Comparison of ENCODE assay signal across 20 cellular contexts in genomic region chr12:47184229-47184628, GRCh38.
DNase-seq lines count a peak whose midpoint lies in the region; ATAC-seq and TF ChIP-seq lines count a peak whose summit lies in the region.
"Had no signal": no experiment of that assay in that cellular context is flagged by ENCODE, and none has a peak within 500 bp of the region (broad histone marks: within the 10 kb centered on the region; RNA-seq: fewer than 3 reads in every experiment).

No MANE protein-coding gene starts in this region.

- intact Hi-C loops in MCF 10A (cut with micrococcal nuclease) = no loop called here
- intact Hi-C loops in mammary epithelial cell (cut with micrococcal nuclease) = loop anchor here (10.0 kb wide), 1 partner anchor 121 kb away; no protein-coding TSS in a partner anchor
- intact Hi-C loops in Right ventricle myocardium inferior (cut with DNase I) = no loop called here
- intact Hi-C loops in activated CD4-positive, alpha-beta memory T cell treated with anti-CD3 and anti-CD28 coated beads for 36 hours (cut with micrococcal nuclease) = no loop called here
- intact Hi-C loops in dorsolateral prefrontal cortex (cut with DNase I) = no loop called here

- H3K79me2 ChIP-seq in mammary epithelial cell (ENCODE audit: insufficient read depth, low read length) (no peaks in the 10 kb centered on the region), OCI-LY1 (ENCODE audit: insufficient read depth, low read length) (no peaks in the 10 kb centered on the region)

- H3K36me3 ChIP-seq in mammary epithelial cell (ENCODE audit: insufficient read depth, low read length) (no peaks in the 10 kb centered on the region), OCI-LY1 (ENCODE audit: insufficient read depth, low read length) (no peaks in the 10 kb centered on the region)
- H3K36me3 ChIP-seq: BLaER1 treated with 17β-estradiol and CSF1 and Interleukin-3, amounts not matched to agents 10 nM and 100 nM had no signal

- H3K27me3 ChIP-seq in mammary epithelial cell (ENCODE audit: insufficient read depth, low read length) (no peaks in the 10 kb centered on the region), OCI-LY1 (ENCODE audit: insufficient read depth, low read length) (no peaks in the 10 kb centered on the region), dorsolateral prefrontal cortex (no peaks in the 10 kb centered on the region)
- H3K27me3 ChIP-seq: BLaER1 treated with 17β-estradiol and CSF1 and Interleukin-3, amounts not matched to agents 10 nM and 100 nM had no signal

- CTCF ChIA-PET in MCF 10A (lab: Yijun Ruan, JAX) = interaction anchor here (0.7 kb wide), 1 partner anchor 51 kb away, joined by 3 read pairs; no protein-coding TSS in a partner anchor
- CTCF ChIA-PET in mammary epithelial cell (lab: Charles Lee; ENCODE audit: low non-redundant PET) = no interaction called here
- CTCF ChIA-PET in activated CD4-positive, alpha-beta memory T cell treated with anti-CD3 and anti-CD28 coated beads for 36 hours (lab: Charles Lee) = no interaction called here
- CTCF ChIA-PET in activated CD8-positive, alpha-beta memory T cell treated with anti-CD3 and anti-CD28 coated beads, Interleukin-2, amount 10 ng/mL, durations not matched to agents 7 days and 5 days (lab: Charles Lee) = interaction anchor here (0.8 to 1.6 kb wide), 2 partner anchors 9 to 213 kb away, joined by 3 to 4 read pairs; no protein-coding TSS in a partner anchor

- no peaks in the 10 kb centered on the region for H3K9me3 Mint-ChIP-seq in MCF 10A (ENCODE audit: unreplicated experiment)
- no peaks in the 10 kb centered on the region for H3K9me3 Mint-ChIP-seq in central memory CD8-positive, alpha-beta T cell
- H3K9me3 Mint-ChIP-seq in activated CD4-positive, alpha-beta memory T cell treated with anti-CD3 and anti-CD28 coated beads for 36 hours = no peaks in the 10 kb centered on the region
- no peaks in the 10 kb centered on the region for H3K9me3 Mint-ChIP-seq in activated CD8-positive, alpha-beta memory T cell treated with anti-CD3 and anti-CD28 coated beads, Interleukin-2, amount 10 ng/mL, durations not matched to agents 7 days and 5 days (ENCODE audit: low read depth)
- H3K9me3 Mint-ChIP-seq: CD8-positive, alpha-beta memory T cell; HFFc6 had no signal

- H3K4me3 ChIP-seq in mammary epithelial cell (replicated peaks in 1 of 3; ENCODE audit: insufficient read depth in 1 of 3, low read depth in 2 of 3, low read length in 3 of 3) (no peak overlapping the region), OCI-LY1 (ENCODE audit: low read depth, low read length, poor library complexity, severe bottlenecking) (no peak overlapping the region), dorsolateral prefrontal cortex (no peak overlapping the region)
- H3K4me3 ChIP-seq: A549; BLaER1 treated with 17β-estradiol and CSF1 and Interleukin-3, amounts not matched to agents 10 nM and 100 nM had no signal

- H3K27ac ChIP-seq in mammary epithelial cell (ENCODE audit: insufficient read depth, low read depth, low read length) = no peak overlapping the region
- peak overlapping the region; percentile 65 for H3K27ac ChIP-seq in OCI-LY1 (ENCODE audit: low read depth, low read length, poor library complexity, severe bottlenecking)
- no peak overlapping the region for H3K27ac ChIP-seq in dorsolateral prefrontal cortex
- H3K27ac ChIP-seq: BLaER1 treated with 17β-estradiol and CSF1 and Interleukin-3, amounts not matched to agents 10 nM and 100 nM; KMS-11; RWPE1 had no signal

- H3K36me3 Mint-ChIP-seq in MCF 10A (ENCODE audit: insufficient read depth, unreplicated experiment) = no peaks in the 10 kb centered on the region
- H3K36me3 Mint-ChIP-seq in central memory CD8-positive, alpha-beta T cell (ENCODE audit: insufficient read depth) = peaks cover 13% of the 10 kb centered on the region
- H3K36me3 Mint-ChIP-seq in activated CD4-positive, alpha-beta memory T cell treated with anti-CD3 and anti-CD28 coated beads for 36 hours = peaks cover 23% of the 10 kb centered on the region
- peaks cover 12% of the 10 kb centered on the region for H3K36me3 Mint-ChIP-seq in activated CD8-positive, alpha-beta memory T cell treated with anti-CD3 and anti-CD28 coated beads, Interleukin-2, amount 10 ng/mL, durations not matched to agents 7 days and 5 days

- no peak overlapping the region for H3K4me3 Mint-ChIP-seq in MCF 10A (ENCODE audit: unreplicated experiment)
- no peak overlapping the region for H3K4me3 Mint-ChIP-seq in central memory CD8-positive, alpha-beta T cell
- H3K4me3 Mint-ChIP-seq in activated CD4-positive, alpha-beta memory T cell treated with anti-CD3 and anti-CD28 coated beads for 36 hours = no peak overlapping the region
- no peak overlapping the region for H3K4me3 Mint-ChIP-seq in activated CD8-positive, alpha-beta memory T cell treated with anti-CD3 and anti-CD28 coated beads, Interleukin-2, amount 10 ng/mL, durations not matched to agents 7 days and 5 days
- H3K4me3 Mint-ChIP-seq: CD8-positive, alpha-beta memory T cell; HFFc6 had no signal

- H3K4me1 ChIP-seq in mammary epithelial cell (ENCODE audit: insufficient read depth, low read length) (peaks cover 15% of the 10 kb centered on the region), OCI-LY1 (ENCODE audit: insufficient read depth, low read length, severe bottlenecking) (peaks cover 45% of the 10 kb centered on the region)

- no peak overlapping the region for H3K9ac ChIP-seq in mammary epithelial cell (ENCODE audit: insufficient read depth, low read length)
- no peak overlapping the region; the same call in 1 of the 2 replicates for H3K9ac ChIP-seq in OCI-LY1 (ENCODE audit: low read length)
- H3K9ac ChIP-seq: BLaER1 treated with 17β-estradiol and CSF1 and Interleukin-3, amounts not matched to agents 10 nM and 100 nM; KMS-11 had no signal

- H3K4me2 ChIP-seq in mammary epithelial cell (ENCODE audit: insufficient read depth, low read depth, low read length) (no peak overlapping the region), OCI-LY1 (ENCODE audit: low read length) (peak overlapping the region; percentile 2; the same call in 1 of the 2 replicates)
- H3K4me2 ChIP-seq: A549; BLaER1 treated with 17β-estradiol and CSF1 and Interleukin-3, amounts not matched to agents 10 nM and 100 nM; KMS-11 had no signal

- H3K27me3 Mint-ChIP-seq in MCF 10A (ENCODE audit: insufficient read depth, unreplicated experiment) = no peaks in the 10 kb centered on the region
- no peaks in the 10 kb centered on the region for H3K27me3 Mint-ChIP-seq in central memory CD8-positive, alpha-beta T cell
- H3K27me3 Mint-ChIP-seq in activated CD4-positive, alpha-beta memory T cell treated with anti-CD3 and anti-CD28 coated beads for 36 hours = no peaks in the 10 kb centered on the region
- no peaks in the 10 kb centered on the region for H3K27me3 Mint-ChIP-seq in activated CD8-positive, alpha-beta memory T cell treated with anti-CD3 and anti-CD28 coated beads, Interleukin-2, amount 10 ng/mL, durations not matched to agents 7 days and 5 days
- H3K27me3 Mint-ChIP-seq: CD8-positive, alpha-beta memory T cell had no signal

- H3K4me1 Mint-ChIP-seq in MCF 10A (ENCODE audit: insufficient read depth, unreplicated experiment) = peaks cover 12% of the 10 kb centered on the region
- peaks cover 57% of the 10 kb centered on the region for H3K4me1 Mint-ChIP-seq in central memory CD8-positive, alpha-beta T cell
- peaks cover 39% of the 10 kb centered on the region for H3K4me1 Mint-ChIP-seq in activated CD4-positive, alpha-beta memory T cell treated with anti-CD3 and anti-CD28 coated beads for 36 hours (ENCODE audit: low read depth)
- H3K4me1 Mint-ChIP-seq in activated CD8-positive, alpha-beta memory T cell treated with anti-CD3 and anti-CD28 coated beads, Interleukin-2, amount 10 ng/mL, durations not matched to agents 7 days and 5 days = peaks cover 5% of the 10 kb centered on the region

- H2AFZ ChIP-seq in mammary epithelial cell (ENCODE audit: low read depth, low read length) (no peak overlapping the region), OCI-LY1 (ENCODE audit: low read length) (no peak overlapping the region)

- H3K9me3 ChIP-seq in mammary epithelial cell (replicated peaks; ENCODE audit: insufficient read depth, low read length) = no peaks in the 10 kb centered on the region
- H3K9me3 ChIP-seq in OCI-LY1 (ENCODE audit: low read length) = no peaks in the 10 kb centered on the region
- H3K9me3 ChIP-seq: A549; BLaER1 treated with 17β-estradiol and CSF1 and Interleukin-3, amounts not matched to agents 10 nM and 100 nM had no signal

- no TSS peak for BruUV-seq in MCF 10A (replicated peaks; lab: Mats Ljungman, UMichigan)
- no TSS peak for BruUV-seq in mammary epithelial cell (replicated peaks; lab: Mats Ljungman, UMichigan)

- 33% methylated on average over 3 of the region's 3 CpGs for WGBS in mammary epithelial cell (ENCODE audit: low coverage, missing lambda C conversion rate)

- no peaks in the 10 kb centered on the region for H3K9me2 ChIP-seq in OCI-LY1 (ENCODE audit: low read depth, low read length)

- POLR2A ChIA-PET in MCF 10A (lab: Yijun Ruan, JAX) = interaction anchor here (0.7 to 1.4 kb wide), 7 partner anchors 15 to 104 kb away, joined by 3 to 6 read pairs (median 3); partner anchors contain the start of genes AMIGO2 and PCED1B
- POLR2A ChIA-PET in activated CD4-positive, alpha-beta memory T cell treated with anti-CD3 and anti-CD28 coated beads for 36 hours (lab: Charles Lee) = no interaction called here

- TF ChIP-seq CTCF in MCF 10A (IDR thresholded peaks at IDR 0.05; ENCODE audit: unreplicated experiment) = no peak
- TF ChIP-seq CTCF in mammary epithelial cell (conservative IDR thresholded peaks at IDR 0.05 in 1 of 2, IDR thresholded peaks at IDR 0.05 in 1 of 2; ENCODE audit: extremely low read depth in 1 of 2, insufficient read depth in 1 of 2, low read depth in 1 of 2, low read length in 2 of 2) = no peak
- no peak for TF ChIP-seq CTCF in OCI-LY1 (IDR thresholded peaks at IDR 0.05; ENCODE audit: low read length)
- no peak for TF ChIP-seq CTCF in dorsolateral prefrontal cortex (IDR thresholded peaks at IDR 0.05 in 54 of 56, conservative IDR thresholded peaks at IDR 0.05 in 2 of 56; ENCODE audit: low read depth in 1 of 56, partially characterized antibody in 56 of 56)

- H3F3A ChIP-seq in OCI-LY1 (ENCODE audit: insufficient read depth, low read length) = no peaks in the 10 kb centered on the region

- dilution Hi-C loops in mammary epithelial cell (cut with HindIII; ENCODE audit: low sequenced_read_pairs) = no loop called here

- no peaks in the 10 kb centered on the region for H4K20me1 ChIP-seq in mammary epithelial cell (ENCODE audit: insufficient read depth, low read length)
- no peaks in the 10 kb centered on the region for H4K20me1 ChIP-seq in OCI-LY1 (ENCODE audit: insufficient read depth, low read length)
- H4K20me1 ChIP-seq: BLaER1 treated with 17β-estradiol and CSF1 and Interleukin-3, amounts not matched to agents 10 nM and 100 nM had no signal

- no peak overlapping the region for H3K27ac Mint-ChIP-seq in MCF 10A (ENCODE audit: low read depth, unreplicated experiment)
- peak overlapping the region; percentile 53 for H3K27ac Mint-ChIP-seq in central memory CD8-positive, alpha-beta T cell (ENCODE audit: low read depth)
- no peak overlapping the region for H3K27ac Mint-ChIP-seq in activated CD4-positive, alpha-beta memory T cell treated with anti-CD3 and anti-CD28 coated beads for 36 hours
- H3K27ac Mint-ChIP-seq in activated CD8-positive, alpha-beta memory T cell treated with anti-CD3 and anti-CD28 coated beads, Interleukin-2, amount 10 ng/mL, durations not matched to agents 7 days and 5 days = no peak overlapping the region
- H3K27ac Mint-ChIP-seq: HFFc6 had no signal

- in situ Hi-C loops in mammary epithelial cell (cut with MboI; ENCODE audit: low sequenced_read_pairs in 2 of 2) = no loop called here

- DNase-seq in MCF 10A (ENCODE audit: unreplicated experiment) (peak; percentile 9), mammary epithelial cell (no peak), Right ventricle myocardium inferior (ENCODE audit: missing footprints) (no peak), dorsolateral prefrontal cortex (no peak)
- DNase-seq in central memory CD8-positive, alpha-beta T cell (ENCODE audit: low spot score in 2 of 2) = no peak
- DNase-seq in activated CD4-positive, alpha-beta memory T cell treated with anti-CD3 and anti-CD28 coated beads for 36 hours = no peak
- DNase-seq in activated CD8-positive, alpha-beta memory T cell treated with anti-CD3 and anti-CD28 coated beads, Interleukin-2, amount 10 ng/mL, durations not matched to agents 7 days and 5 days = no peak
- DNase-seq: CD8-positive, alpha-beta memory T cell; HFFc6; NCI-H1105 treated with DMSO at 0.1 percent for 48 hours; NCI-H1694 treated with DMSO at 0.1 percent for 48 hours; NCI-H2107; NCI-H345; NK-92 treated with Interleukin-12 subunit alpha and Interleukin-12 subunit beta, amount 100 ng/mL, for 24 hours; OCI-M1 had no signal

- ATAC-seq in central memory CD8-positive, alpha-beta T cell (replicated peaks; ENCODE audit: extremely low read depth, poor library complexity, severe bottlenecking) = no peak
- no peak for ATAC-seq in Right ventricle myocardium inferior
- ATAC-seq in activated CD8-positive, alpha-beta memory T cell treated with anti-CD3 and anti-CD28 coated beads, Interleukin-2, amount 10 ng/mL, durations not matched to agents 7 days and 5 days = no peak
- ATAC-seq: A549 had no signal

Comparison
In these comparisons a context has a peak if more than half of its experiments do, and no peak if none do; other contexts are left out.
1. CTCF ChIA-PET loops: an anchor here in MCF 10A (0.7 kb wide) and activated CD8-positive, alpha-beta memory T cell treated with anti-CD3 and anti-CD28 coated beads, Interleukin-2, amount 10 ng/mL, durations not matched to agents 7 days and 5 days (0.8 to 1.6 kb wide); none called in mammary epithelial cell and activated CD4-positive, alpha-beta memory T cell treated with anti-CD3 and anti-CD28 coated beads for 36 hours.